ENCODE assay signal across 16 cellular contexts in the genomic region with DNA sequence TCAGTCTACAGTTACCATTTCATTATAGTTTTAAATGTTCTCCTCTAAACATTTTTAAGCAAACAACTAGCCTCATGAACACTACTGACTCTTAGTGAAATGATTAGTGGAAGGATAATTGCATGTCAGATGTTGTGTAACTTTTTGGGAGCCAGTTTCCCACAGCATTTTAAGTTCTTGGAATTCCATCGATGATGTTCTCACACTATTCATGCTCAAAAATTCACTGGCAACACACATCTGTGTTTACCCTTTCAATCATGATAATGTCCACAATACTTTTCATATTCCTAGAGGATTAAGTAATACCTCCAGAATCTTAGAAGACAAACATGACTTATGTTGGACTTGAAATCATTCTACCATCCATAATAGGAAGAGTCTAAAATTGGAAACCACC.
DNase-seq lines count a peak whose midpoint lies in the region; ATAC-seq and TF ChIP-seq lines count a peak whose summit lies in the region.
"Had no signal": no experiment of that assay in that cellular context is flagged by ENCODE, and none has a peak within 500 bp of the region (broad histone marks: within the 10 kb centered on the region; RNA-seq: fewer than 3 reads in every experiment).

No MANE protein-coding gene starts in this region.

- H3K27me3 ChIP-seq in GM23248 (replicated peaks; ENCODE audit: insufficient read depth) (no peaks in the 10 kb centered on the region), SK-N-SH (ENCODE audit: insufficient read depth) (no peaks in the 10 kb centered on the region)
- H3K27me3 ChIP-seq: MG63 had no signal

- H3K27ac ChIP-seq in GM23248 = peak overlapping the region; percentile 67
- H3K27ac ChIP-seq in SK-N-SH (ENCODE audit: low read depth in 2 of 2, low read length in 1 of 2) = no peak overlapping the region
- H3K27ac ChIP-seq: C4-2B, KMS-11 had no signal

- POLR2A ChIA-PET in SK-N-SH (lab: Yijun Ruan, JAX) = no interaction called here

- H3K27ac Mint-ChIP-seq in chondrocyte (ENCODE audit: unreplicated experiment) (peak overlapping the region; percentile 85), glutamatergic neuron (ENCODE audit: unreplicated experiment) (no peak overlapping the region)

- H4K20me1 ChIP-seq in GM23248 (ENCODE audit: insufficient read depth) = no peaks in the 10 kb centered on the region
- H4K20me1 ChIP-seq in SK-N-SH (ENCODE audit: insufficient read depth) = no peaks in the 10 kb centered on the region

- in situ Hi-C loops in GM23248 (cut with MboI) = no loop called here

- CTCF ChIA-PET in SK-N-SH (lab: Yijun Ruan, JAX) = no interaction called here

- no peaks in the 10 kb centered on the region for H3K9me2 ChIP-seq in GM23248 (ENCODE audit: insufficient read depth)
- 0 out of 2 replicates have a peak, but pooled peaks cover 3% of the 10 kb centered on the region for H3K9me2 ChIP-seq in SK-N-SH

- H3K4me1 ChIP-seq in GM23248 (ENCODE audit: insufficient read depth) = peaks cover 22% of the 10 kb centered on the region
- H3K4me1 ChIP-seq in SK-N-SH (ENCODE audit: control insufficient read depth in 1 of 2, insufficient read depth in 2 of 2, low read depth in 1 of 2, low read length in 1 of 2) = no peaks in the 10 kb centered on the region

- H3K9me3 ChIP-seq in GM23248 (ENCODE audit: low read depth) = no peaks in the 10 kb centered on the region
- H3K9me3 ChIP-seq in SK-N-SH = no peaks in the 10 kb centered on the region
- H3K9me3 ChIP-seq: MG63 had no signal

- TF ChIP-seq RAD21 in SK-N-SH (IDR thresholded peaks at IDR 0.05; ENCODE audit: low read length) = no peak

- peak overlapping the region; percentile 15; the same call in 1 of the 2 replicates for H3K9ac ChIP-seq in GM23248
- no peak overlapping the region for H3K9ac ChIP-seq in SK-N-SH
- H3K9ac ChIP-seq: KMS-11 had no signal

- no peak for ATAC-seq in HG03342 (IDR thresholded peaks at IDR 0.05; ENCODE audit: unreplicated experiment)
- ATAC-seq: GM12878, PC-3 had no signal

- peaks cover 10% of the 10 kb centered on the region; the same call in 1 of the 2 replicates for H3F3A ChIP-seq in GM23248 (ENCODE audit: insufficient read depth)
- H3F3A ChIP-seq in SK-N-SH (replicated peaks; ENCODE audit: insufficient read depth) = no peaks in the 10 kb centered on the region

- no peak overlapping the region for H3K4me3 Mint-ChIP-seq in chondrocyte (ENCODE audit: unreplicated experiment)
- H3K4me3 Mint-ChIP-seq in glutamatergic neuron (ENCODE audit: unreplicated experiment) = no peak overlapping the region

- H3K36me3 Mint-ChIP-seq in chondrocyte (ENCODE audit: low read depth) = no peaks in the 10 kb centered on the region
- H3K36me3 Mint-ChIP-seq in glutamatergic neuron (ENCODE audit: unreplicated experiment) = no peaks in the 10 kb centered on the region

- H3K79me2 ChIP-seq in GM23248 (ENCODE audit: insufficient read depth) (no peaks in the 10 kb centered on the region), SK-N-SH (ENCODE audit: insufficient read depth) (no peaks in the 10 kb centered on the region)

- DNase-seq in GM23248 = peak; percentile 66
- DNase-seq in chondrocyte (ENCODE audit: low spot score) = no peak
- peak; percentile 55 for DNase-seq in kidney glomerular epithelial cell (lab: John Stamatoyannopoulos, UW)
- DNase-seq in glutamatergic neuron = no peak
- DNase-seq in SK-N-SH = no peak
- DNase-seq in nucleus accumbens (lab: John Stamatoyannopoulos, UW) = no peak
- DNase-seq: MG63, NCI-H1092 treated with DMSO at 0.1 percent for 48 hours, NCI-H1694, NCI-H2107, NCI-H748 treated with DMSO at 0.1 percent for 48 hours, PC-3 had no signal

- no peak overlapping the region for H3K4me3 ChIP-seq in GM23248
- no peak overlapping the region for H3K4me3 ChIP-seq in SK-N-SH (ENCODE audit: low read depth in 2 of 2, low read length in 1 of 2)
- H3K4me3 ChIP-seq: GM12878, MG63 had no signal

- peaks cover 2% of the 10 kb centered on the region for H3K9me3 Mint-ChIP-seq in chondrocyte (ENCODE audit: low read depth)
- no peaks in the 10 kb centered on the region for H3K9me3 Mint-ChIP-seq in glutamatergic neuron (ENCODE audit: unreplicated experiment)

- H2AFZ ChIP-seq in GM23248 (no peak overlapping the region), SK-N-SH (ENCODE audit: low read depth) (no peak overlapping the region)

- H3K4me2 ChIP-seq in GM23248 (ENCODE audit: unreplicated experiment) (no peak overlapping the region), SK-N-SH (no peak overlapping the region)
- H3K4me2 ChIP-seq: KMS-11 had no signal

- TF ChIP-seq EP300 in SK-N-SH (IDR thresholded peaks at IDR 0.05; ENCODE audit: borderline replicate concordance in 1 of 2, low read depth in 1 of 2, low read length in 1 of 2) = no peak

- 0% methylated on average over 1 of the region's 1 CpG for WGBS in GM23248 (ENCODE audit: low coverage in 1 of 2, low lambda C conversion rate in 2 of 2, missing lambda C conversion rate in 2 of 2), 2 experiments
- WGBS in SK-N-SH (ENCODE audit: low lambda C conversion rate) = 3% methylated on average over 1 of the region's 1 CpG

- H3K27me3 Mint-ChIP-seq in chondrocyte (ENCODE audit: low read depth) (no peaks in the 10 kb centered on the region), glutamatergic neuron (ENCODE audit: unreplicated experiment) (no peaks in the 10 kb centered on the region)

- no peak for TF ChIP-seq CTCF in chondrocyte (IDR thresholded peaks at IDR 0.05)
- no peak for TF ChIP-seq CTCF in glutamatergic neuron (IDR thresholded peaks at IDR 0.05; ENCODE audit: partially characterized antibody, unreplicated experiment)
- no peak for TF ChIP-seq CTCF in SK-N-SH (IDR thresholded peaks at IDR 0.05)

- H3K4me1 Mint-ChIP-seq in chondrocyte (ENCODE audit: low read depth) = peaks cover 72% of the 10 kb centered on the region
- H3K4me1 Mint-ChIP-seq in glutamatergic neuron (ENCODE audit: low read depth, unreplicated experiment) = no peaks in the 10 kb centered on the region

- H3K36me3 ChIP-seq in GM23248 (ENCODE audit: low read depth) (no peaks in the 10 kb centered on the region), SK-N-SH (replicated peaks in 1 of 2; ENCODE audit: control insufficient read depth in 1 of 2, insufficient read depth in 2 of 2, low read length in 1 of 2) (no peaks in the 10 kb centered on the region)
- H3K36me3 ChIP-seq: MG63 had no signal

TF ChIP-seq in SK-N-SH, 30 proteins besides CTCF, POLR2A, EP300 and RAD21:
- TF ChIP-seq SMC3 (IDR thresholded peaks at IDR 0.05; ENCODE audit: low read depth, low read length) = no peak
- no peak for TF ChIP-seq MAX (IDR thresholded peaks at IDR 0.05; ENCODE audit: low read depth)
- TF ChIP-seq REST (IDR thresholded peaks at IDR 0.05; ENCODE audit: low read depth, low read length) = no peak
- TF ChIP-seq IRF3 (IDR thresholded peaks at IDR 0.05; ENCODE audit: low read depth, low read length) = no peak
- no peak for TF ChIP-seq TCF12 (IDR thresholded peaks at IDR 0.05)
- TF ChIP-seq JUND (IDR thresholded peaks at IDR 0.05) = no peak
- no peak for TF ChIP-seq PBX3 (IDR thresholded peaks at IDR 0.05)
- TF ChIP-seq NFIC (IDR thresholded peaks at IDR 0.05; ENCODE audit: borderline replicate concordance) = no peak
- TF ChIP-seq SIN3A (IDR thresholded peaks at IDR 0.05; ENCODE audit: borderline replicate concordance, low read depth, low read length) = no peak
- no peak for TF ChIP-seq GABPA (IDR thresholded peaks at IDR 0.05; ENCODE audit: low read depth)
- no peak for TF ChIP-seq EZH2phosphoT487 (IDR thresholded peaks at IDR 0.05; ENCODE audit: borderline replicate concordance, low read depth)

Comparison
In these comparisons a context has a peak if more than half of its experiments do, and no peak if none do; other contexts are left out.
1. DNase-seq: peak in GM23248 (single experiment) and kidney glomerular epithelial cell (single experiment); none in chondrocyte (single experiment), glutamatergic neuron (single experiment), SK-N-SH (single experiment) and nucleus accumbens (0 of 56).